In genomic region chr1:150008699-150009098, GRCh38 we compare ENCODE assay signal across 8 cellular contexts. TPM values are rescaled to one million over a fixed set of nuclear protein-coding genes. Genes with fewer than 3 reads are reported as not detected.
DNase-seq lines count a peak whose midpoint lies in the region; ATAC-seq and TF ChIP-seq lines count a peak whose summit lies in the region.

No MANE protein-coding gene starts in this region.

- TF ChIP-seq CTCF in breast epithelium (IDR thresholded peaks at IDR 0.05): no peak

- no peak overlapping the region for H3K27ac ChIP-seq in CD4-positive, CD25-positive, alpha-beta regulatory T cell (ENCODE audit: insufficient read depth, low read length, poor library complexity, severe bottlenecking)
- H3K27ac ChIP-seq in breast epithelium: peak overlapping the region; percentile 96 to 98
- H3K27ac ChIP-seq in naive thymus-derived CD4-positive, alpha-beta T cell (ENCODE audit: low read depth, low read length): no peak overlapping the region

- H3K27ac Mint-ChIP-seq in CD4-positive, CD25-positive, alpha-beta regulatory T cell: no peak overlapping the region
- peak overlapping the region in 1 of 9 donors; percentile 86 for H3K27ac Mint-ChIP-seq in naive thymus-derived CD4-positive, alpha-beta T cell

- H3K9me3 Mint-ChIP-seq in CD4-positive, CD25-positive, alpha-beta regulatory T cell: no peaks in the 10 kb centered on the region
- H3K9me3 Mint-ChIP-seq in naive thymus-derived CD4-positive, alpha-beta T cell: no peaks in the 10 kb centered on the region

- POLR2A ChIA-PET in naive thymus-derived CD4-positive, alpha-beta T cell (lab: Charles Lee): interaction anchor here (0.9 to 2.7 kb wide), 4 partner anchors 10 to 153 kb away, joined by 3 to 7 read pairs (median 6); no protein-coding TSS in a partner anchor

- no peak for TF ChIP-seq POLR2A in breast epithelium (IDR thresholded peaks at IDR 0.05)

- peaks cover 26 to 42% (median 31%) of the 10 kb centered on the region in 4 donors for H3K4me1 Mint-ChIP-seq in CD4-positive, CD25-positive, alpha-beta regulatory T cell
- H3K4me1 Mint-ChIP-seq in naive thymus-derived CD4-positive, alpha-beta T cell: peaks cover 26 to 38% (median 31%) of the 10 kb centered on the region in 7 donors

- H3K27me3 Mint-ChIP-seq in CD4-positive, CD25-positive, alpha-beta regulatory T cell: no peaks in the 10 kb centered on the region
- H3K27me3 Mint-ChIP-seq in naive thymus-derived CD4-positive, alpha-beta T cell: peaks cover 0 to 20% (median 0%) of the 10 kb centered on the region in 5 donors

- H3K9me3 ChIP-seq in CD4-positive, CD25-positive, alpha-beta regulatory T cell (ENCODE audit: control insufficient read depth in 2 of 2, low read length in 2 of 2): no peaks in the 10 kb centered on the region
- no peaks in the 10 kb centered on the region for H3K9me3 ChIP-seq in breast epithelium
- H3K9me3 ChIP-seq in naive thymus-derived CD4-positive, alpha-beta T cell (ENCODE audit: control insufficient read depth in 2 of 3, low read length in 3 of 3): no peaks in the 10 kb centered on the region

- H3K4me1 ChIP-seq in CD4-positive, CD25-positive, alpha-beta regulatory T cell (ENCODE audit: control insufficient read depth, insufficient read depth, low read length, poor library complexity, severe bottlenecking): peaks cover 21% of the 10 kb centered on the region
- H3K4me1 ChIP-seq in breast epithelium: peaks cover 0 to 8% of the 10 kb centered on the region in 2 donors
- peaks cover 8 to 12% of the 10 kb centered on the region in 2 donors for H3K4me1 ChIP-seq in naive thymus-derived CD4-positive, alpha-beta T cell (ENCODE audit: control insufficient read depth in 2 of 2, insufficient read depth in 2 of 2, low read length in 2 of 2)

- DNase-seq in CD4-positive, CD25-positive, alpha-beta regulatory T cell: no peak
- peak; percentile 98 for DNase-seq in NCI-H146 (lab: John Stamatoyannopoulos, UW)
- no peak for DNase-seq in breast epithelium (ENCODE audit: low spot score in 2 of 2)
- DNase-seq in naive thymus-derived CD4-positive, alpha-beta T cell: no peak
- DNase-seq in HUDEP-2 (lab: John Stamatoyannopoulos, UW; ENCODE audit: unreplicated experiment in 76 of 76): no peak
- no peak for DNase-seq in NOMO-1 (lab: John Stamatoyannopoulos, UW; ENCODE audit: unreplicated experiment in 2 of 2)

- CTCF ChIA-PET in naive thymus-derived CD4-positive, alpha-beta T cell (lab: Charles Lee): no interaction called here

- peak overlapping the region; percentile 95 to 100 (median 98) for H3K4me3 Mint-ChIP-seq in CD4-positive, CD25-positive, alpha-beta regulatory T cell
- peak overlapping the region in 8 of 10 donors; percentile 88 to 99 (median 95) for H3K4me3 Mint-ChIP-seq in naive thymus-derived CD4-positive, alpha-beta T cell

- H3K4me3 ChIP-seq in CD4-positive, CD25-positive, alpha-beta regulatory T cell (ENCODE audit: low read depth, low read length): peak overlapping the region; percentile 93
- peak overlapping the region; percentile 82 to 91 (median 85) for H3K4me3 ChIP-seq in breast epithelium
- H3K4me3 ChIP-seq in naive thymus-derived CD4-positive, alpha-beta T cell (ENCODE audit: low read length): no peak overlapping the region

- no peaks in the 10 kb centered on the region for H3K27me3 ChIP-seq in CD4-positive, CD25-positive, alpha-beta regulatory T cell (ENCODE audit: control insufficient read depth, insufficient read depth, low read length)
- H3K27me3 ChIP-seq in breast epithelium: no peaks in the 10 kb centered on the region
- H3K27me3 ChIP-seq in naive thymus-derived CD4-positive, alpha-beta T cell (ENCODE audit: control insufficient read depth in 2 of 2, insufficient read depth in 2 of 2, low read length in 2 of 2): no peaks in the 10 kb centered on the region

- H3K36me3 Mint-ChIP-seq in CD4-positive, CD25-positive, alpha-beta regulatory T cell: peaks cover 9% of the 10 kb centered on the region
- peaks cover 0 to 13% (median 8%) of the 10 kb centered on the region in 5 donors for H3K36me3 Mint-ChIP-seq in naive thymus-derived CD4-positive, alpha-beta T cell

- intact Hi-C loops in breast epithelium (cut with DNase I; ENCODE audit: low total_unique reads): no loop called here
- intact Hi-C loops in naive thymus-derived CD4-positive, alpha-beta T cell (cut with micrococcal nuclease): loop anchor here in 1 of 2 donors (2.0 kb wide), 1 partner anchor 42 kb away; no protein-coding TSS in a partner anchor

- no peak for ATAC-seq in CD4-positive, CD25-positive, alpha-beta regulatory T cell (ENCODE audit: low read depth in 2 of 2)
- no peak for ATAC-seq in naive thymus-derived CD4-positive, alpha-beta T cell
- ATAC-seq in HG03521 (IDR thresholded peaks at IDR 0.05; ENCODE audit: unreplicated experiment) (no peak), GM21360 (IDR thresholded peaks at IDR 0.05; ENCODE audit: unreplicated experiment) (no peak)

- H3K36me3 ChIP-seq in CD4-positive, CD25-positive, alpha-beta regulatory T cell (ENCODE audit: control insufficient read depth, insufficient read depth, low read length): no peaks in the 10 kb centered on the region
- H3K36me3 ChIP-seq in breast epithelium: no peaks in the 10 kb centered on the region
- peaks cover 0 to 8% (median 0%) of the 10 kb centered on the region in 3 experiments for H3K36me3 ChIP-seq in naive thymus-derived CD4-positive, alpha-beta T cell (ENCODE audit: control insufficient read depth in 2 of 3, insufficient read depth in 3 of 3, low read length in 3 of 3)

RNA-seq across cellular contexts. Expression of gene OTUD7B, which starts 1.8 kb away (rescaled TPM):
- 6.7 TPM for total RNA-seq in CD4-positive, CD25-positive, alpha-beta regulatory T cell
- polyA plus RNA-seq in CD4-positive, CD25-positive, alpha-beta regulatory T cell: 1 to 10 TPM in 2 of 4 donors, under 1 TPM in 2; 0.57 to 1.3 (median 1.1) TPM
- total RNA-seq in breast epithelium: 10 to 100 TPM; 22.0 to 32.8 (median 28.1) TPM
- total RNA-seq in naive thymus-derived CD4-positive, alpha-beta T cell: 10 to 100 TPM in 2 of 5 experiments, 1 to 10 TPM in 3; 4.6 to 12.8 (median 9.7) TPM
- under 1 TPM; 0.52 to 0.90 TPM for polyA plus RNA-seq in naive thymus-derived CD4-positive, alpha-beta T cell

RNA-seq across cellular contexts. Expression of gene VPS45, which starts 58.9 kb away (rescaled TPM):
- total RNA-seq in CD4-positive, CD25-positive, alpha-beta regulatory T cell: 23.4 TPM
- 10 to 100 TPM; 25.8 to 27.8 (median 26.3) TPM for polyA plus RNA-seq in CD4-positive, CD25-positive, alpha-beta regulatory T cell
- total RNA-seq in breast epithelium: 10 to 100 TPM; 37.1 to 72.0 (median 45.6) TPM
- total RNA-seq in naive thymus-derived CD4-positive, alpha-beta T cell: 10 to 100 TPM; 20.3 to 37.7 (median 29.3) TPM
- 10 to 100 TPM; 24.0 to 25.6 TPM for polyA plus RNA-seq in naive thymus-derived CD4-positive, alpha-beta T cell

Comparison
In these comparisons a context has a peak if more than half of its experiments do, and no peak if none do; other contexts are left out.
1. H3K27ac ChIP-seq: peak in breast epithelium (2 of 2); none in CD4-positive, CD25-positive, alpha-beta regulatory T cell (single experiment) and naive thymus-derived CD4-positive, alpha-beta T cell (single experiment).